19 cellular contexts compared by ENCODE assay signal in genomic region chr14:38291681-38292459, GRCh38. TPM values are rescaled to one million over a fixed set of nuclear protein-coding genes. Genes with fewer than 3 reads are reported as not detected.
DNase-seq lines count a peak whose midpoint lies in the region; ATAC-seq and TF ChIP-seq lines count a peak whose summit lies in the region.
"Had no signal": no experiment of that assay in that cellular context is flagged by ENCODE, and none has a peak within 500 bp of the region (broad histone marks: within the 10 kb centered on the region; RNA-seq: fewer than 3 reads in every experiment).

No MANE protein-coding gene starts in this region.

- H4K20me1 ChIP-seq in osteoblast (ENCODE audit: insufficient read depth, low read length): no peaks in the 10 kb centered on the region

- ATAC-seq in GM21381 (IDR thresholded peaks at IDR 0.05; ENCODE audit: unreplicated experiment) (no peak), GM19467 (IDR thresholded peaks at IDR 0.05; ENCODE audit: unreplicated experiment) (no peak)
- ATAC-seq: foreskin keratinocyte; stimulated activated effector memory CD8-positive, alpha-beta T cell treated with anti-CD3 and anti-CD28 coated beads, Interleukin-12 subunit alpha, Interleukin-12 subunit beta, amount 100 ng/mL, for 72 hours had no signal

- peaks cover 3% of the 10 kb centered on the region for H3K9me3 ChIP-seq in osteoblast (ENCODE audit: low read depth, low read length)
- H3K9me3 ChIP-seq: BE2C had no signal

- no peak overlapping the region for H3K4me2 ChIP-seq in osteoblast (ENCODE audit: insufficient read depth, low read length)

- no peaks in the 10 kb centered on the region for H3K27me3 ChIP-seq in osteoblast (ENCODE audit: insufficient read depth, low read length)
- H3K27me3 ChIP-seq: BE2C, foreskin keratinocyte had no signal

- H3K27ac ChIP-seq in osteoblast (ENCODE audit: low read depth, low read length): peak overlapping the region; percentile 56
- H3K27ac ChIP-seq: foreskin keratinocyte, VCaP had no signal

- no peaks in the 10 kb centered on the region for H3K79me2 ChIP-seq in osteoblast (ENCODE audit: insufficient read depth, low read length)

- H2AFZ ChIP-seq in osteoblast (ENCODE audit: low read length): no peak overlapping the region

- TF ChIP-seq CTCF in choroid plexus epithelial cell (conservative IDR thresholded peaks at IDR 0.05; ENCODE audit: low read depth, low read length) (no peak), osteoblast (IDR thresholded peaks at IDR 0.05; ENCODE audit: extremely low read depth, low read depth, low read length) (no peak)

- DNase-seq in EL (peak; percentile 53), NCI-H226 (peak; percentile 31), choroid plexus epithelial cell (ENCODE audit: low read depth) (peak; percentile 39), osteoblast (ENCODE audit: insufficient read length, low spot score, missing footprints) (no peak)
- no peak for DNase-seq in stimulated activated CD8-positive, alpha-beta memory T cell treated with anti-CD3 and anti-CD28 coated beads, Interleukin-4, amount 100 ng/mL, for 48 hours
- DNase-seq: activated T-cell treated with anti-CD3 and anti-CD28 coated beads for 4 hours, amygdala, BE2C, COR-L47, foreskin keratinocyte, Karpas-422, NCI-H1105, NCI-H526 had no signal

- H3K4me1 ChIP-seq in osteoblast (ENCODE audit: insufficient read depth, low read length): no peaks in the 10 kb centered on the region
- H3K4me1 ChIP-seq: foreskin keratinocyte had no signal

- no peak overlapping the region for H3K4me3 ChIP-seq in choroid plexus epithelial cell (ENCODE audit: low read depth, low read length)
- H3K4me3 ChIP-seq in osteoblast (ENCODE audit: insufficient read depth, low read length): no peak overlapping the region

- no peaks in the 10 kb centered on the region for H3K36me3 ChIP-seq in osteoblast (ENCODE audit: insufficient read depth, low read length)
- H3K36me3 ChIP-seq: BE2C had no signal

RNA-seq across cellular contexts. Expression of gene CLEC14A, which starts 36.0 kb away (rescaled TPM):
- 0.29 TPM in 1 of 2 replicates, not detected in the other for total RNA-seq in osteoblast
- total RNA-seq: Daoy, foreskin keratinocyte, HT1080 had no signal

Comparison
In these comparisons a context has a peak if more than half of its experiments do, and no peak if none do; other contexts are left out.
1. DNase-seq: peak in EL (single experiment), NCI-H226 (single experiment) and choroid plexus epithelial cell (single experiment); none in osteoblast (single experiment) and stimulated activated CD8-positive, alpha-beta memory T cell treated with anti-CD3 and anti-CD28 coated beads, Interleukin-4, amount 100 ng/mL, for 48 hours (single experiment).